24 cellular contexts compared by ENCODE assay signal in genomic region chr2:148351439-148352143, GRCh38.
"Had no signal": no experiment of that assay in that cellular context is flagged by ENCODE, and none has a peak within 500 bp of the region (broad histone marks: within the 10 kb centered on the region; RNA-seq: fewer than 3 reads in every experiment).

No MANE protein-coding gene starts in this region.

- H3K27ac ChIP-seq: neural progenitor cell, ovary, parathyroid adenoma, psoas muscle, right lobe of liver, sigmoid colon, stomach, thoracic aorta, thyroid gland, transverse colon, upper lobe of right lung, uterus had no signal

- H3K4me2 ChIP-seq: neural progenitor cell had no signal

- H3K27me3 ChIP-seq: neural progenitor cell, right lobe of liver, sigmoid colon, stomach, thyroid gland, transverse colon, upper lobe of right lung, uterus had no signal

- H3K4me1 ChIP-seq: neural progenitor cell, parathyroid adenoma, right lobe of liver, sigmoid colon, stomach, thyroid gland, transverse colon, upper lobe of right lung, uterus had no signal

- H3K9me3 ChIP-seq: ovary, right lobe of liver, sigmoid colon, thyroid gland, upper lobe of right lung had no signal

- DNase-seq: natural killer cell; occipital lobe; ovary; posterior cingulate gyrus; psoas muscle; right cardiac atrium; right lobe of liver; sigmoid colon; small intestine; stimulated activated CD4-positive, alpha-beta T cell treated with anti-CD3 and anti-CD28 coated beads, Interleukin-15, amount 100 ng/mL, for 24 hours; stimulated activated CD4-positive, alpha-beta T cell treated with anti-CD3 and anti-CD28 coated beads, Interleukin-2, amount 100 ng/mL, for 24 hours; stimulated activated CD4-positive, alpha-beta T cell treated with anti-CD3 and anti-CD28 coated beads, Interleukin-2, amount 100 ng/mL, for 48 hours; stimulated activated CD4-positive, alpha-beta T cell treated with anti-CD3 and anti-CD28 coated beads, Interleukin-4, amount 100 ng/mL, for 24 hours; stimulated activated naive B cell treated with anti-CD40 and anti-IgM and Interleukin-4, amounts not matched to agents 10 μg/mL and 1 μg/mL and 100 μg/mL, for 72 hours; stimulated activated naive CD4-positive, alpha-beta T cell treated with Interleukin-2 at 50 U/mL for 16 hours; stomach; thyroid gland; transverse colon; upper lobe of right lung; uterus had no signal

- H3K4me3 ChIP-seq: neural progenitor cell, ovary, psoas muscle, right lobe of liver, sigmoid colon, stomach, thoracic aorta, thyroid gland, transverse colon, upper lobe of right lung, uterus had no signal

- H2AFZ ChIP-seq: neural progenitor cell, parathyroid adenoma had no signal

- H3K9ac ChIP-seq: neural progenitor cell, parathyroid adenoma had no signal

- FAIRE-seq: small intestine had no signal

- ATAC-seq: natural killer cell; psoas muscle; right cardiac atrium; stimulated activated effector memory CD8-positive, alpha-beta T cell treated with anti-CD3 and anti-CD28 coated beads, Interleukin-12 subunit alpha, Interleukin-12 subunit beta, amount 100 ng/mL, for 72 hours; stimulated activated naive B cell treated with anti-CD40 and anti-IgM and Interleukin-4, amounts not matched to agents 10 μg/mL and 1 μg/mL and 100 μg/mL, for 72 hours; upper lobe of right lung had no signal

- H3K36me3 ChIP-seq: neural progenitor cell, ovary, right lobe of liver, sigmoid colon, stomach, thoracic aorta, thyroid gland, transverse colon, upper lobe of right lung, uterus had no signal
